ENCODE assay signal across 27 cellular contexts in genomic region chr15:83993591-83993990, GRCh38.
A peak's percentile ranks its signal among the peaks of the same experiment; 100 is the strongest.
DNase-seq lines count a peak whose midpoint lies in the region; ATAC-seq and TF ChIP-seq lines count a peak whose summit lies in the region.
"Had no signal": no experiment of that assay in that cellular context is flagged by ENCODE, and none has a peak within 500 bp of the region (broad histone marks: within the 10 kb centered on the region; RNA-seq: fewer than 3 reads in every experiment).

No MANE protein-coding gene starts in this region.

- DNase-seq in AG04450 (ENCODE audit: low read depth, low spot score) (no peak), NAMALWA (ENCODE audit: low spot score) (peak; percentile 53), cardiac fibroblast (ENCODE audit: low read depth in 2 of 2) (no peak), colonic mucosa (no peak), omental fat pad (ENCODE audit: low spot score) (no peak)
- DNase-seq: activated CD4-positive, CD25-positive, alpha-beta regulatory T cell treated with anti-CD3 and anti-CD28 coated beads, Interleukin-2, amount 50 U/mL, for 72 hours; activated gamma-delta T cell; activated T-cell treated with anti-CD3 and anti-CD28 coated beads, Interleukin-2, amount 50 U/mL, for 1 hour; effector CD8-positive, alpha-beta T cell; IMR-90; left ventricle myocardium superior; NCI-H1436 treated with DMSO at 0.1 percent for 48 hours; NCI-H2107; NCI-H446; right lobe of liver; SIG-M5; stimulated activated CD4-positive, alpha-beta T cell treated with anti-CD3 and anti-CD28 coated beads, Interleukin-12 subunit alpha, Interleukin-12 subunit beta, amount 100 ng/mL, for 4 hours; stimulated activated CD4-positive, alpha-beta T cell treated with anti-CD3 and anti-CD28 coated beads, Interleukin-4, amount 100 ng/mL, for 24 hours; stimulated activated naive B cell treated with anti-CD40 and anti-IgM and Interleukin-4, amounts not matched to agents 10 μg/mL and 1 μg/mL and 100 μg/mL, for 72 hours had no signal

- no peaks in the 10 kb centered on the region for H3K4me1 ChIP-seq in colonic mucosa
- H3K4me1 ChIP-seq: A549, parathyroid adenoma, right lobe of liver, suprapubic skin, vagina had no signal

- H3K9ac ChIP-seq in colonic mucosa (ENCODE audit: low read depth in 2 of 2, low read length in 2 of 2) = no peak overlapping the region
- H3K9ac ChIP-seq: BLaER1 treated with 17β-estradiol and CSF1 and Interleukin-3, amounts not matched to agents 10 nM and 100 nM; parathyroid adenoma had no signal

- H3K4me3 ChIP-seq in AG04450 (ENCODE audit: low read depth, low read length) (no peak overlapping the region), cardiac fibroblast (replicated peaks in 1 of 2; ENCODE audit: low read depth in 2 of 2, low read length in 2 of 2) (no peak overlapping the region), colonic mucosa (no peak overlapping the region)
- H3K4me3 ChIP-seq: A549; BLaER1 treated with 17β-estradiol and CSF1 and Interleukin-3, amounts not matched to agents 10 nM and 100 nM; right lobe of liver; suprapubic skin; vagina had no signal

- H3K27me3 ChIP-seq in AG04450 (ENCODE audit: control insufficient read depth, insufficient read depth, low read length) = no peaks in the 10 kb centered on the region
- no peaks in the 10 kb centered on the region for H3K27me3 ChIP-seq in colonic mucosa
- H3K27me3 ChIP-seq: BLaER1 treated with 17β-estradiol and CSF1 and Interleukin-3, amounts not matched to agents 10 nM and 100 nM; right lobe of liver; suprapubic skin; vagina had no signal

- H3K9me3 ChIP-seq in AG04450 (ENCODE audit: control insufficient read depth, insufficient read depth, low read length) (no peaks in the 10 kb centered on the region), colonic mucosa (no peaks in the 10 kb centered on the region)
- H3K9me3 ChIP-seq: A549, right lobe of liver, suprapubic skin, vagina had no signal

- intact Hi-C loops in colonic mucosa (cut with DNase I) = no loop called here

- POLR2A ChIA-PET in AG04450 (lab: Yijun Ruan, JAX) = no interaction called here

- CTCF ChIA-PET in AG04450 (lab: Charles Lee) = interaction anchor here (0.9 to 1.5 kb wide), 3 partner anchors 42 to 745 kb away, joined by 3 to 4 read pairs (median 3); no protein-coding TSS in a partner anchor

- H3K36me3 ChIP-seq in colonic mucosa = no peaks in the 10 kb centered on the region
- H3K36me3 ChIP-seq: BLaER1 treated with 17β-estradiol and CSF1 and Interleukin-3, amounts not matched to agents 10 nM and 100 nM; right lobe of liver; suprapubic skin; vagina had no signal

- H3K27ac ChIP-seq in AG04450 (ENCODE audit: low read depth, low read length) = no peak overlapping the region
- H3K27ac ChIP-seq in colonic mucosa = no peak overlapping the region
- H3K27ac ChIP-seq: A549; BLaER1 treated with 17β-estradiol and CSF1 and Interleukin-3, amounts not matched to agents 10 nM and 100 nM; parathyroid adenoma; right lobe of liver; suprapubic skin; vagina had no signal

- TF ChIP-seq CTCF in AG04450 (IDR thresholded peaks at IDR 0.05; ENCODE audit: low read depth, low read length) = peak; percentile 26
- 0 out of 2 replicates have a peak, but pooled peaks have one; percentile 17 for TF ChIP-seq CTCF in GM12874 (IDR thresholded peaks at IDR 0.05; ENCODE audit: insufficient read depth, low read depth, low read length)
- peak; percentile 9 for TF ChIP-seq CTCF in cardiac fibroblast (IDR thresholded peaks at IDR 0.05; ENCODE audit: low read depth, low read length)
- TF ChIP-seq CTCF in colonic mucosa (IDR thresholded peaks at IDR 0.05) = no peak
- TF ChIP-seq CTCF in omental fat pad (IDR thresholded peaks at IDR 0.05) = no peak

- ATAC-seq in omental fat pad (ENCODE audit: low FRiP score) (no peak), HG02885 (IDR thresholded peaks at IDR 0.05; ENCODE audit: poor library complexity, unreplicated experiment) (no peak)
- no peak for ATAC-seq in activated CD4-positive, CD25-positive, alpha-beta regulatory T cell treated with anti-CD3 and anti-CD28 coated beads, Interleukin-2, amount 50 U/mL, for 24 hours
- ATAC-seq: A549; left ventricle myocardium superior; right lobe of liver; stimulated activated naive B cell treated with anti-CD40 and anti-IgM and Interleukin-4, amounts not matched to agents 10 μg/mL and 1 μg/mL and 100 μg/mL, for 72 hours had no signal

Comparison
In these comparisons a context has a peak if more than half of its experiments do, and no peak if none do; other contexts are left out.
1. CTCF ChIP-seq: peak in AG04450 (single experiment), GM12874 (single experiment) and cardiac fibroblast (single experiment); none in colonic mucosa (single experiment) and omental fat pad (0 of 3).